Comparison of ENCODE assay signal across 17 cellular contexts in genomic region chr15:63221346-63221745, GRCh38. TPM values are rescaled to one million over a fixed set of nuclear protein-coding genes. Genes with fewer than 3 reads are reported as not detected.
DNase-seq lines count a peak whose midpoint lies in the region; ATAC-seq, FAIRE-seq and TF ChIP-seq lines count a peak whose summit lies in the region.
"Had no signal": no experiment of that assay in that cellular context is flagged by ENCODE, and none has a peak within 500 bp of the region (broad histone marks: within the 10 kb centered on the region; RNA-seq: fewer than 3 reads in every experiment).

No MANE protein-coding gene starts in this region.

- DNase-seq in HFFc6 = peak; percentile 21
- DNase-seq in central memory CD8-positive, alpha-beta T cell (ENCODE audit: low spot score in 2 of 2) = no peak
- peak in 1 of 2 donors; percentile 29 for DNase-seq in left colon
- DNase-seq in small intestine = peak; percentile 63
- no peak for DNase-seq in C1 segment of cervical spinal cord (lab: John Stamatoyannopoulos, UW)
- no peak for DNase-seq in prostate gland (ENCODE audit: low spot score)
- no peak for DNase-seq in NCI-H69 (lab: John Stamatoyannopoulos, UW)
- DNase-seq: activated CD8-positive, alpha-beta T cell treated with anti-CD3 and anti-CD28 coated beads, Interleukin-2, amount 10 ng/mL, durations not matched to agents 7 days and 5 days; activated naive CD8-positive, alpha-beta T cell treated with anti-CD3 and anti-CD28 coated beads, Interleukin-2, amount 10 ng/mL, durations not matched to agents 7 days and 5 days; KBM-7; NCI-H2029 treated with DMSO at 0.1 percent for 48 hours; stimulated activated CD4-positive, alpha-beta T cell treated with anti-CD3 and anti-CD28 coated beads, Interleukin-15, amount 100 ng/mL, for 24 hours had no signal

- peaks cover 48% of the 10 kb centered on the region for H3K4me1 Mint-ChIP-seq in HFFc6 (ENCODE audit: low read depth)
- H3K4me1 Mint-ChIP-seq in central memory CD8-positive, alpha-beta T cell = peaks cover 50% of the 10 kb centered on the region

- H3K27ac ChIP-seq in small intestine (ENCODE audit: low read depth in 1 of 2, low read length in 1 of 2) = peak overlapping the region; percentile 9 to 45
- H3K27ac ChIP-seq in prostate gland = no peak overlapping the region
- H3K27ac ChIP-seq: hepatocyte had no signal

- H3K4me3 ChIP-seq in small intestine (ENCODE audit: low read depth in 1 of 2, low read length in 2 of 2) (no peak overlapping the region), prostate gland (no peak overlapping the region)
- H3K4me3 ChIP-seq: hepatocyte had no signal

- ATAC-seq in central memory CD8-positive, alpha-beta T cell (replicated peaks; ENCODE audit: extremely low read depth, poor library complexity, severe bottlenecking) = no peak
- peak; percentile 54 for ATAC-seq in left colon
- ATAC-seq in GM21619 (IDR thresholded peaks at IDR 0.05; ENCODE audit: unreplicated experiment) = no peak
- ATAC-seq: activated CD8-positive, alpha-beta T cell treated with anti-CD3 and anti-CD28 coated beads, Interleukin-2, amount 10 ng/mL, durations not matched to agents 7 days and 5 days had no signal

- TF ChIP-seq POLR2A in prostate gland (IDR thresholded peaks at IDR 0.05) = no peak

- 49 to 68% (median 58%) methylated on average over 3 of the region's 3 CpGs for WGBS in small intestine, 3 donors
- 78% methylated on average over 3 of the region's 3 CpGs for WGBS in prostate gland

- H3K9me3 Mint-ChIP-seq in HFFc6 = no peaks in the 10 kb centered on the region
- H3K9me3 Mint-ChIP-seq in central memory CD8-positive, alpha-beta T cell = no peaks in the 10 kb centered on the region
- H3K9me3 Mint-ChIP-seq: activated naive CD8-positive, alpha-beta T cell treated with anti-CD3 and anti-CD28 coated beads, Interleukin-2, amount 10 ng/mL, durations not matched to agents 7 days and 5 days; dendritic cell treated with granulocyte-macrophage colony-stimulating factor and Interleukin-4, amounts not matched to agents 40 ng/mL and 50 ng/mL, for 4 days; T-helper 1 cell treated with Interleukin-12 subunit alpha and Interleukin-12 subunit beta and Interleukin-4 antibody, amounts not matched to agents 30 μg/mL and 1 μg/mL, for 36 hours had no signal

- intact Hi-C loops in left colon (cut with DNase I, micrococcal nuclease) = no loop called here
- intact Hi-C loops in prostate gland (cut with DNase I) = no loop called here

- H3K4me1 ChIP-seq in small intestine (ENCODE audit: control insufficient read depth in 2 of 2, insufficient read depth in 1 of 2, low read depth in 1 of 2, low read length in 1 of 2) (peaks cover 12 to 20% of the 10 kb centered on the region in 2 donors), prostate gland (replicated peaks) (no peaks in the 10 kb centered on the region)

- no peak overlapping the region for H3K27ac Mint-ChIP-seq in HFFc6
- H3K27ac Mint-ChIP-seq in central memory CD8-positive, alpha-beta T cell (ENCODE audit: low read depth) = peak overlapping the region; percentile 19
- H3K27ac Mint-ChIP-seq: activated naive CD8-positive, alpha-beta T cell treated with anti-CD3 and anti-CD28 coated beads, Interleukin-2, amount 10 ng/mL, durations not matched to agents 7 days and 5 days; T-helper 1 cell treated with Interleukin-12 subunit alpha and Interleukin-12 subunit beta and Interleukin-4 antibody, amounts not matched to agents 30 μg/mL and 1 μg/mL, for 36 hours had no signal

- H3K27me3 ChIP-seq in small intestine (ENCODE audit: control insufficient read depth in 2 of 2, insufficient read depth in 2 of 2, low read length in 2 of 2) (no peaks in the 10 kb centered on the region), prostate gland (replicated peaks; ENCODE audit: insufficient read depth) (no peaks in the 10 kb centered on the region)
- H3K27me3 ChIP-seq: hepatocyte had no signal

- no peaks in the 10 kb centered on the region for H3K36me3 ChIP-seq in small intestine (ENCODE audit: control insufficient read depth in 2 of 2, insufficient read depth in 2 of 2, low read length in 2 of 2)
- no peaks in the 10 kb centered on the region for H3K36me3 ChIP-seq in prostate gland

- H3K9me3 ChIP-seq in small intestine (ENCODE audit: control insufficient read depth, low read depth) = no peaks in the 10 kb centered on the region
- no peaks in the 10 kb centered on the region for H3K9me3 ChIP-seq in prostate gland

- TF ChIP-seq CTCF in HFFc6 (IDR thresholded peaks at IDR 0.05) (no peak), prostate gland (IDR thresholded peaks at IDR 0.05) (no peak)

- no peak overlapping the region for H3K4me3 Mint-ChIP-seq in HFFc6
- H3K4me3 Mint-ChIP-seq in central memory CD8-positive, alpha-beta T cell = no peak overlapping the region
- H3K4me3 Mint-ChIP-seq: activated CD8-positive, alpha-beta T cell treated with anti-CD3 and anti-CD28 coated beads, Interleukin-2, amount 10 ng/mL, durations not matched to agents 7 days and 5 days; activated naive CD8-positive, alpha-beta T cell treated with anti-CD3 and anti-CD28 coated beads, Interleukin-2, amount 10 ng/mL, durations not matched to agents 7 days and 5 days; dendritic cell treated with granulocyte-macrophage colony-stimulating factor and Interleukin-4, amounts not matched to agents 40 ng/mL and 50 ng/mL, for 4 days; T-helper 1 cell treated with Interleukin-12 subunit alpha and Interleukin-12 subunit beta and Interleukin-4 antibody, amounts not matched to agents 30 μg/mL and 1 μg/mL, for 36 hours had no signal

- no peaks in the 10 kb centered on the region for H3K36me3 Mint-ChIP-seq in HFFc6 (ENCODE audit: low read depth)
- peaks cover 31% of the 10 kb centered on the region for H3K36me3 Mint-ChIP-seq in central memory CD8-positive, alpha-beta T cell (ENCODE audit: insufficient read depth)

- FAIRE-seq in small intestine (lab: Jason Lieb, UNC) = no peak
- FAIRE-seq: H54 had no signal

- no peaks in the 10 kb centered on the region for H3K27me3 Mint-ChIP-seq in HFFc6 (ENCODE audit: insufficient read depth)
- no peaks in the 10 kb centered on the region for H3K27me3 Mint-ChIP-seq in central memory CD8-positive, alpha-beta T cell
- H3K27me3 Mint-ChIP-seq: activated naive CD8-positive, alpha-beta T cell treated with anti-CD3 and anti-CD28 coated beads, Interleukin-2, amount 10 ng/mL, durations not matched to agents 7 days and 5 days; dendritic cell treated with granulocyte-macrophage colony-stimulating factor and Interleukin-4, amounts not matched to agents 40 ng/mL and 50 ng/mL, for 4 days had no signal

RNA-seq across cellular contexts. Expression of gene RAB8B, which starts 31.9 kb away (rescaled TPM):
- total RNA-seq in HFFc6 (2021; fragmentation: NEBNext Ultra II Directional; extraction: Animal tissue kit (Norgen Biotek cat#: 25700)) = 10 to 100 TPM; 24.7 to 38.4 (median 33.2) TPM
- total RNA-seq in left colon (10 to 100 TPM; 11.3 to 14.2 TPM), prostate gland (10 to 100 TPM; 18.5 to 29.2 TPM)
- 10 to 100 TPM in 2 of 3 donors, 1 to 10 TPM in 1; 9.8 to 14.5 (median 13.2) TPM for polyA plus RNA-seq in small intestine

RNA-seq across cellular contexts. Expression of gene APH1B, which starts 56.1 kb away (rescaled TPM):
- 10 to 100 TPM; 23.7 to 38.7 (median 33.6) TPM for total RNA-seq in HFFc6 (2021; fragmentation: NEBNext Ultra II Directional; extraction: Animal tissue kit (Norgen Biotek cat#: 25700))
- total RNA-seq in left colon (1 to 10 TPM; 6.1 to 9.1 TPM), prostate gland (10 to 100 TPM; 20.0 to 35.0 TPM)
- polyA plus RNA-seq in small intestine = 1 to 10 TPM; 1.4 to 4.5 (median 1.8) TPM

Comparison
In these comparisons a context has a peak if more than half of its experiments do, and no peak if none do; other contexts are left out.
1. DNase-seq: peak in HFFc6 (single experiment) and small intestine (single experiment); none in central memory CD8-positive, alpha-beta T cell (0 of 2), C1 segment of cervical spinal cord (0 of 14), prostate gland (single experiment) and NCI-H69 (single experiment).
2. H3K27ac ChIP-seq: peak in small intestine (2 of 2); none in prostate gland (0 of 2).